Comparison of ENCODE assay signal across 19 cellular contexts in genomic region chr6:63236398-63236817, GRCh38. TPM values are rescaled to one million over a fixed set of nuclear protein-coding genes. Genes with fewer than 3 reads are reported as not detected.
DNase-seq lines count a peak whose midpoint lies in the region; ATAC-seq, FAIRE-seq and TF ChIP-seq lines count a peak whose summit lies in the region.
"Had no signal": no experiment of that assay in that cellular context is flagged by ENCODE, and none has a peak within 500 bp of the region (broad histone marks: within the 10 kb centered on the region; RNA-seq: fewer than 3 reads in every experiment).

No MANE protein-coding gene starts in this region.

- CTCF ChIA-PET in activated CD8-positive, alpha-beta memory T cell treated with anti-CD3 and anti-CD28 coated beads, Interleukin-2, amount 10 ng/mL, durations not matched to agents 7 days and 5 days (lab: Charles Lee) = no interaction called here

- no peaks in the 10 kb centered on the region for H3K4me1 ChIP-seq in GM23338 (ENCODE audit: insufficient read depth)
- H3K4me1 ChIP-seq in astrocyte (ENCODE audit: insufficient read depth, low read length) = no peaks in the 10 kb centered on the region
- H3K4me1 ChIP-seq in kidney (ENCODE audit: control insufficient read depth in 1 of 2, insufficient read depth in 1 of 2, low read depth in 1 of 2, low read length in 2 of 2) = no peaks in the 10 kb centered on the region
- H3K4me1 ChIP-seq: foreskin keratinocyte, lower lobe of right lung, spleen had no signal

- TF ChIP-seq CTCF in GM23338 (conservative IDR thresholded peaks at IDR 0.05; ENCODE audit: low read depth in 2 of 2) (peak in 1 of 2 experiments; percentile 45; a peak in 2 of 4 replicates), astrocyte (IDR thresholded peaks at IDR 0.05; ENCODE audit: insufficient read depth, low read depth, low read length) (no peak), kidney (IDR thresholded peaks at IDR 0.05; ENCODE audit: borderline replicate concordance, extremely low read depth, insufficient read depth) (no peak)

- FAIRE-seq in astrocyte (lab: Jason Lieb, UNC) (no peak), kidney (lab: Jason Lieb, UNC) (no peak)

- H3K36me3 ChIP-seq in GM23338 (ENCODE audit: insufficient read depth) (no peaks in the 10 kb centered on the region), astrocyte (ENCODE audit: insufficient read depth, low read length) (no peaks in the 10 kb centered on the region), kidney (ENCODE audit: control insufficient read depth in 1 of 2, insufficient read depth in 2 of 2, low read length in 2 of 2) (no peaks in the 10 kb centered on the region)
- H3K36me3 ChIP-seq: lower lobe of right lung, spleen had no signal

- no peak for TF ChIP-seq POLR2A in GM18505 (IDR thresholded peaks at IDR 0.05; ENCODE audit: borderline replicate concordance, extremely low read depth, insufficient read depth, insufficient read length)

- H3K4me3 ChIP-seq in GM23338 (no peak overlapping the region), astrocyte (ENCODE audit: insufficient read depth, low read depth, low read length) (no peak overlapping the region), kidney (ENCODE audit: low read length in 2 of 2) (no peak overlapping the region)
- H3K4me3 ChIP-seq: lower lobe of right lung, SK-N-MC, spleen had no signal

- H3K4me3 Mint-ChIP-seq in GM23338 (peak overlapping the region; percentile 12; the same call in 1 of the 3 replicates), astrocyte (ENCODE audit: unreplicated experiment) (no peak overlapping the region)
- H3K4me3 Mint-ChIP-seq in activated CD8-positive, alpha-beta memory T cell treated with anti-CD3 and anti-CD28 coated beads, Interleukin-2, amount 10 ng/mL, durations not matched to agents 7 days and 5 days = no peak overlapping the region
- H3K4me3 Mint-ChIP-seq: activated CD8-positive, alpha-beta T cell treated with anti-CD3 and anti-CD28 coated beads, Interleukin-2, amount 10 ng/mL, durations not matched to agents 7 days and 5 days; CD8-positive, alpha-beta memory T cell; stimulated activated naive CD8-positive, alpha-beta T cell treated with anti-CD3 and anti-CD28 coated beads, Interleukin-15, amount 100 ng/mL, for 72 hours had no signal

- H3K9me3 ChIP-seq in astrocyte (ENCODE audit: insufficient read depth, low read depth, low read length) (peaks cover 4% of the 10 kb centered on the region), kidney (ENCODE audit: control insufficient read depth in 1 of 2, low read length in 2 of 2) (no peaks in the 10 kb centered on the region)
- H3K9me3 ChIP-seq: lower lobe of right lung had no signal

- no peak overlapping the region; the same call in 1 of the 2 replicates for H3K27ac Mint-ChIP-seq in GM23338
- peak overlapping the region; percentile 50 for H3K27ac Mint-ChIP-seq in astrocyte (ENCODE audit: unreplicated experiment)
- no peak overlapping the region for H3K27ac Mint-ChIP-seq in activated CD8-positive, alpha-beta memory T cell treated with anti-CD3 and anti-CD28 coated beads, Interleukin-2, amount 10 ng/mL, durations not matched to agents 7 days and 5 days
- H3K27ac Mint-ChIP-seq: activated CD8-positive, alpha-beta T cell treated with anti-CD3 and anti-CD28 coated beads, Interleukin-2, amount 10 ng/mL, durations not matched to agents 7 days and 5 days; activated T-helper 2 cell treated with anti-CD3 and anti-CD28 coated beads, Interferon-gamma antibody, Interleukin-2, Interleukin-4, amounts not matched to agents 10 μg/mL and 5 μg/mL and 100 μg/mL, durations not matched to agents 14 hours and 24 hours and 36 hours; CD8-positive, alpha-beta memory T cell; progenitor cell of endocrine pancreas; stimulated activated naive CD8-positive, alpha-beta T cell treated with anti-CD3 and anti-CD28 coated beads, Interleukin-15, amount 100 ng/mL, for 72 hours had no signal

- no peak overlapping the region for H2AFZ ChIP-seq in GM23338
- H2AFZ ChIP-seq in astrocyte (ENCODE audit: low read depth, low read length) = no peak overlapping the region

- peaks cover 1% of the 10 kb centered on the region for H3K27me3 Mint-ChIP-seq in GM23338 (ENCODE audit: insufficient read depth, low read depth, poor library complexity)
- no peaks in the 10 kb centered on the region for H3K27me3 Mint-ChIP-seq in astrocyte (ENCODE audit: low read depth, unreplicated experiment)
- H3K27me3 Mint-ChIP-seq in activated CD8-positive, alpha-beta memory T cell treated with anti-CD3 and anti-CD28 coated beads, Interleukin-2, amount 10 ng/mL, durations not matched to agents 7 days and 5 days = no peaks in the 10 kb centered on the region
- H3K27me3 Mint-ChIP-seq: progenitor cell of endocrine pancreas had no signal

- peaks cover 16% of the 10 kb centered on the region for H3K4me1 Mint-ChIP-seq in GM23338
- peaks cover 10% of the 10 kb centered on the region for H3K4me1 Mint-ChIP-seq in astrocyte (ENCODE audit: low read depth, unreplicated experiment)
- no peaks in the 10 kb centered on the region for H3K4me1 Mint-ChIP-seq in activated CD8-positive, alpha-beta memory T cell treated with anti-CD3 and anti-CD28 coated beads, Interleukin-2, amount 10 ng/mL, durations not matched to agents 7 days and 5 days
- H3K4me1 Mint-ChIP-seq: CD8-positive, alpha-beta memory T cell; stimulated activated naive CD8-positive, alpha-beta T cell treated with anti-CD3 and anti-CD28 coated beads, Interleukin-15, amount 100 ng/mL, for 72 hours had no signal

- no peak overlapping the region for H3K9ac ChIP-seq in astrocyte (ENCODE audit: low read length)
- H3K9ac ChIP-seq in kidney (ENCODE audit: low read length in 2 of 2) = no peak overlapping the region

- no peak overlapping the region for H3K4me2 ChIP-seq in GM23338
- H3K4me2 ChIP-seq in astrocyte (ENCODE audit: low read length) = no peak overlapping the region

- no peaks in the 10 kb centered on the region for H3K9me2 ChIP-seq in GM23338 (ENCODE audit: insufficient read depth)

- H3K36me3 Mint-ChIP-seq in GM23338 (ENCODE audit: low read depth) (no peaks in the 10 kb centered on the region), astrocyte (ENCODE audit: low read depth, unreplicated experiment) (no peaks in the 10 kb centered on the region)
- H3K36me3 Mint-ChIP-seq in activated CD8-positive, alpha-beta memory T cell treated with anti-CD3 and anti-CD28 coated beads, Interleukin-2, amount 10 ng/mL, durations not matched to agents 7 days and 5 days = no peaks in the 10 kb centered on the region
- H3K36me3 Mint-ChIP-seq: CD8-positive, alpha-beta memory T cell had no signal

- intact Hi-C loops in kidney (cut with DNase I) (no loop called here), left ventricle myocardium superior (cut with micrococcal nuclease) (no loop called here)

- peak; percentile 71 for DNase-seq in GM23338 (ENCODE audit: low spot score)
- peak; percentile 26 for DNase-seq in HuH-7 (ENCODE audit: low spot score)
- no peak for DNase-seq in astrocyte (ENCODE audit: low read depth)
- DNase-seq in kidney = no peak
- DNase-seq in activated CD8-positive, alpha-beta memory T cell treated with anti-CD3 and anti-CD28 coated beads, Interleukin-2, amount 10 ng/mL, durations not matched to agents 7 days and 5 days = no peak
- no peak for DNase-seq in left ventricle myocardium superior
- DNase-seq: activated CD8-positive, alpha-beta T cell treated with anti-CD3 and anti-CD28 coated beads, Interleukin-2, amount 10 ng/mL, durations not matched to agents 7 days and 5 days; amygdala; CD8-positive, alpha-beta memory T cell; cerebellar nuclear complex; foreskin keratinocyte; lower lobe of right lung; spleen; stimulated activated naive CD8-positive, alpha-beta T cell treated with anti-CD3 and anti-CD28 coated beads, Interleukin-15, amount 100 ng/mL, for 72 hours had no signal

- H3F3A ChIP-seq in GM23338 (replicated peaks; ENCODE audit: low read depth) = no peaks in the 10 kb centered on the region

- H3K79me2 ChIP-seq in GM23338 (replicated peaks; ENCODE audit: insufficient read depth) = no peaks in the 10 kb centered on the region
- H3K79me2 ChIP-seq in astrocyte (ENCODE audit: insufficient read depth, low read length) = no peaks in the 10 kb centered on the region

- ATAC-seq in GM18505 (IDR thresholded peaks at IDR 0.05; ENCODE audit: unreplicated experiment) = peak; percentile 62
- ATAC-seq in GM23338 = peak; percentile 86
- no peak for ATAC-seq in activated CD8-positive, alpha-beta memory T cell treated with anti-CD3 and anti-CD28 coated beads, Interleukin-2, amount 10 ng/mL, durations not matched to agents 7 days and 5 days
- no peak for ATAC-seq in left ventricle myocardium superior
- no peak for ATAC-seq in GM21526 (IDR thresholded peaks at IDR 0.05; ENCODE audit: low FRiP score, unreplicated experiment)
- ATAC-seq: activated CD8-positive, alpha-beta T cell treated with anti-CD3 and anti-CD28 coated beads, Interleukin-2, amount 10 ng/mL, durations not matched to agents 7 days and 5 days; foreskin keratinocyte; lower lobe of right lung; stimulated activated naive CD8-positive, alpha-beta T cell treated with anti-CD3 and anti-CD28 coated beads, Interleukin-15, amount 100 ng/mL, for 72 hours had no signal

- no peaks in the 10 kb centered on the region for H4K20me1 ChIP-seq in GM23338 (replicated peaks; ENCODE audit: insufficient read depth)
- H4K20me1 ChIP-seq in astrocyte (ENCODE audit: insufficient read depth, low read length) = no peaks in the 10 kb centered on the region

- H3K27me3 ChIP-seq in GM23338 (ENCODE audit: insufficient read depth) (peaks cover 10% of the 10 kb centered on the region; the same call in 1 of the 2 replicates), astrocyte (ENCODE audit: insufficient read depth, low read length) (no peaks in the 10 kb centered on the region)
- H3K27me3 ChIP-seq: foreskin keratinocyte, spleen had no signal

- H3K27ac ChIP-seq in GM23338 (ENCODE audit: low read depth) = no peak overlapping the region
- no peak overlapping the region for H3K27ac ChIP-seq in astrocyte (ENCODE audit: low read depth, low read length)
- no peak overlapping the region for H3K27ac ChIP-seq in kidney (ENCODE audit: low read depth in 2 of 2, low read length in 2 of 2)
- H3K27ac ChIP-seq: foreskin keratinocyte, lower lobe of right lung, SK-N-MC, spleen had no signal

- H3K9me3 Mint-ChIP-seq in GM23338 (peaks cover 46% of the 10 kb centered on the region), astrocyte (ENCODE audit: unreplicated experiment) (no peaks in the 10 kb centered on the region)
- peaks cover 7% of the 10 kb centered on the region for H3K9me3 Mint-ChIP-seq in activated CD8-positive, alpha-beta memory T cell treated with anti-CD3 and anti-CD28 coated beads, Interleukin-2, amount 10 ng/mL, durations not matched to agents 7 days and 5 days (ENCODE audit: low read depth)

TF ChIP-seq in GM23338, 12 proteins besides CTCF, POLR2A, EP300 and RAD21:
- TF ChIP-seq NANOG (IDR thresholded peaks at IDR 0.05; ENCODE audit: borderline replicate concordance) (no peak), EZH2 (IDR thresholded peaks at IDR 0.05; ENCODE audit: low read depth, unreplicated experiment) (no peak)
TF ChIP-seq in GM23338: peak in this region for 0.

RNA-seq across cellular contexts. Expression of gene FKBP1C, which starts 25.1 kb away (rescaled TPM):
- 0.19 and 0.35 TPM in 2 replicates for total RNA-seq in GM23338 (2014; rRNA removed; shearing (Covaris generic))
- polyA plus RNA-seq in GM23338 (2016; fragmentation: Nextera tagmentation; extraction: Ambion mirVana) (0.70 and 0.91 TPM in 2 replicates), kidney (ENCODE audit: insufficient read depth, low read depth, low replicate concordance) (1.6 TPM)
- total RNA-seq in astrocyte (0.32 and 0.58 TPM in 2 replicates), kidney (0.25 TPM), left ventricle myocardium superior (0.77 TPM)
- under 1 TPM; 0.67 to 0.68 TPM for total RNA-seq in activated CD8-positive, alpha-beta memory T cell treated with anti-CD3 and anti-CD28 coated beads, Interleukin-2, amount 10 ng/mL, durations not matched to agents 7 days and 5 days
- polyA plus RNA-seq: CD8-positive, alpha-beta memory T cell had no signal

Comparison
In these comparisons a context has a peak if more than half of its experiments do, and no peak if none do; other contexts are left out.
1. ATAC-seq: peak in GM18505 (single experiment) and GM23338 (single experiment); none in activated CD8-positive, alpha-beta memory T cell treated with anti-CD3 and anti-CD28 coated beads, Interleukin-2, amount 10 ng/mL, durations not matched to agents 7 days and 5 days (single experiment), left ventricle myocardium superior (single experiment) and GM21526 (single experiment).
2. DNase-seq: peak in GM23338 (single experiment) and HuH-7 (single experiment); none in astrocyte (single experiment), kidney (single experiment), activated CD8-positive, alpha-beta memory T cell treated with anti-CD3 and anti-CD28 coated beads, Interleukin-2, amount 10 ng/mL, durations not matched to agents 7 days and 5 days (single experiment) and left ventricle myocardium superior (single experiment).